Comparison of ENCODE assay signal across 16 cellular contexts in the genomic region with DNA sequence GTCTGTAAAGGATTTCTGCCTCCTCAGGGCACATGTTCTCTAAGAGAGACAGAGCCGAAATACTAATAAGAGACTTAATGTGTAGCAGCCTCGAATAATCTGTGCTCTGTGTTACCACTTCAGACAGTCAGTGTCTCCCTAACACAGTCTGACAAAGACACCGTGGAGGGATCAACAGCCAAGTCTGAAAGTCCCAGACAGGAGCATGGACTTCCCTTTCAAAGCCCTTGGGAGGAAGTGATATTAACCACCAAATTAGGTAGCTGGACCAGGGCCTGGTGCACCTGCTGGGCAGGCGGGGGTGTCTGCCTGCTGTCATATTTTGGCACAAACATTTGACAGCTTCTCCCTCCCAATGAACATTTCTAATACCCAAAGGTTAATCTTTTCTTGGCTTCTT. TPM values are rescaled to one million over a fixed set of nuclear protein-coding genes. Genes with fewer than 3 reads are reported as not detected.
DNase-seq lines count a peak whose midpoint lies in the region; ATAC-seq and TF ChIP-seq lines count a peak whose summit lies in the region.
"Had no signal": no experiment of that assay in that cellular context is flagged by ENCODE, and none has a peak within 500 bp of the region (broad histone marks: within the 10 kb centered on the region; RNA-seq: fewer than 3 reads in every experiment).

No MANE protein-coding gene starts in this region.

- TF ChIP-seq CTCF in GM20000 (IDR thresholded peaks at IDR 0.05; ENCODE audit: extremely low read depth, missing control alignments) = no peak

- ATAC-seq in GM18868 (IDR thresholded peaks at IDR 0.05; ENCODE audit: unreplicated experiment) (peak; percentile 65), HG03095 (IDR thresholded peaks at IDR 0.05; ENCODE audit: unreplicated experiment) (peak; percentile 68), HG03280 (IDR thresholded peaks at IDR 0.05; ENCODE audit: unreplicated experiment) (no peak), HG03571 (IDR thresholded peaks at IDR 0.05; ENCODE audit: unreplicated experiment) (no peak)
- ATAC-seq: GM23338 had no signal

- DNase-seq in GM20000 (ENCODE audit: low spot score) = peak; percentile 3
- DNase-seq in RPMI8226 = peak; percentile 36
- DNase-seq in HT-29 (ENCODE audit: low spot score) = no peak
- DNase-seq: activated CD8-positive, alpha-beta memory T cell treated with anti-CD3 and anti-CD28 coated beads for 24 hours; C1 segment of cervical spinal cord; MG63; midbrain; NCI-H2081; NCI-H748 treated with DMSO at 0.1 percent for 48 hours; sigmoid colon; stimulated activated CD4-positive, alpha-beta T cell treated with anti-CD3 and anti-CD28 coated beads, Interleukin-4, amount 100 ng/mL, for 1 hour had no signal

RNA-seq across cellular contexts. Expression of gene LYPD1, which starts 45.5 kb away (rescaled TPM):
- not detected in 2 replicates for total RNA-seq in HT-29 (2014; rRNA removed; shearing (Covaris generic))

Comparison
In these comparisons a context has a peak if more than half of its experiments do, and no peak if none do; other contexts are left out.
1. ATAC-seq: peak in GM18868 (single experiment) and HG03095 (single experiment); none in HG03280 (single experiment) and HG03571 (single experiment).